Comparison of ENCODE assay signal across 10 cellular contexts in genomic region chr16:68644303-68644702, GRCh38. TPM values are rescaled to one million over a fixed set of nuclear protein-coding genes. Genes with fewer than 3 reads are reported as not detected.
DNase-seq lines count a peak whose midpoint lies in the region; ATAC-seq, FAIRE-seq and TF ChIP-seq lines count a peak whose summit lies in the region.
"Had no signal": no experiment of that assay in that cellular context is flagged by ENCODE, and none has a peak within 500 bp of the region (broad histone marks: within the 10 kb centered on the region; RNA-seq: fewer than 3 reads in every experiment).

No MANE protein-coding gene starts in this region.

- H3K27me3 ChIP-seq in DOHH2 (ENCODE audit: control insufficient read depth, low read length), result peaks cover 35% of the 10 kb centered on the region
- H3K27me3 ChIP-seq in endothelial cell of umbilical vein (ENCODE audit: control insufficient read depth in 2 of 2, insufficient read depth in 2 of 2, low read length in 2 of 2), result peaks cover 43 to 53% of the 10 kb centered on the region in 2 experiments
- H3K27me3 ChIP-seq in osteoblast (ENCODE audit: insufficient read depth, low read length), result peaks cover 65% of the 10 kb centered on the region
- peaks cover 56% of the 10 kb centered on the region for H3K27me3 ChIP-seq in BE2C
- peaks cover 46% of the 10 kb centered on the region for H3K27me3 ChIP-seq in upper lobe of right lung

- H3K27me3 Mint-ChIP-seq in activated T-helper 2 cell treated with anti-CD3 and anti-CD28 coated beads, Interferon-gamma antibody, Interleukin-2, Interleukin-4, amounts not matched to agents 10 μg/mL and 5 μg/mL and 100 μg/mL, durations not matched to agents 14 hours and 24 hours and 36 hours (ENCODE audit: low read depth), result peaks cover 58% of the 10 kb centered on the region

- H3K36me3 ChIP-seq in DOHH2 (ENCODE audit: control insufficient read depth, low read length) (no peaks in the 10 kb centered on the region), endothelial cell of umbilical vein (ENCODE audit: control insufficient read depth in 2 of 2, extremely low read depth in 1 of 2, insufficient read depth in 2 of 2, low read length in 2 of 2) (no peaks in the 10 kb centered on the region), osteoblast (ENCODE audit: insufficient read depth, low read length) (no peaks in the 10 kb centered on the region), BE2C (no peaks in the 10 kb centered on the region), upper lobe of right lung (no peaks in the 10 kb centered on the region)

- no peaks in the 10 kb centered on the region for H3K9me3 ChIP-seq in DOHH2 (ENCODE audit: control insufficient read depth, insufficient read depth, low read length)
- no peaks in the 10 kb centered on the region for H3K9me3 ChIP-seq in endothelial cell of umbilical vein (replicated peaks; ENCODE audit: control insufficient read depth, insufficient read depth, low read length)
- no peaks in the 10 kb centered on the region for H3K9me3 ChIP-seq in osteoblast (ENCODE audit: low read depth, low read length)
- no peaks in the 10 kb centered on the region for H3K9me3 ChIP-seq in BE2C
- H3K9me3 ChIP-seq in upper lobe of right lung, result no peaks in the 10 kb centered on the region

- no peaks in the 10 kb centered on the region for H3F3A ChIP-seq in DOHH2 (ENCODE audit: control insufficient read depth, insufficient read depth)

- POLR2A ChIA-PET in endothelial cell of umbilical vein (lab: Charles Lee), result no interaction called here

- no peaks in the 10 kb centered on the region for H3K36me3 Mint-ChIP-seq in activated T-helper 2 cell treated with anti-CD3 and anti-CD28 coated beads, Interferon-gamma antibody, Interleukin-2, Interleukin-4, amounts not matched to agents 10 μg/mL and 5 μg/mL and 100 μg/mL, durations not matched to agents 14 hours and 24 hours and 36 hours (ENCODE audit: low read depth)

- H3K4me1 ChIP-seq in DOHH2 (ENCODE audit: control insufficient read depth, low read length) (peaks cover 13% of the 10 kb centered on the region), endothelial cell of umbilical vein (ENCODE audit: control insufficient read depth, extremely low read depth, insufficient read depth, low read length) (no peaks in the 10 kb centered on the region), osteoblast (ENCODE audit: insufficient read depth, low read length) (peaks cover 8% of the 10 kb centered on the region), BE2C (no peaks in the 10 kb centered on the region), upper lobe of right lung (peaks cover 20% of the 10 kb centered on the region)

- H4K20me1 ChIP-seq in DOHH2 (ENCODE audit: control insufficient read depth, insufficient read depth, low read depth, low read length) (no peaks in the 10 kb centered on the region), endothelial cell of umbilical vein (replicated peaks; ENCODE audit: control insufficient read depth, extremely low read depth, insufficient read depth, low read length) (no peaks in the 10 kb centered on the region), osteoblast (ENCODE audit: insufficient read depth, low read length) (no peaks in the 10 kb centered on the region)

- FAIRE-seq in endothelial cell of umbilical vein (lab: Jason Lieb, UNC), result peak; percentile 4

- no peak overlapping the region for H2AFZ ChIP-seq in endothelial cell of umbilical vein (ENCODE audit: low read depth, low read length)
- H2AFZ ChIP-seq in osteoblast (ENCODE audit: low read length), result no peak overlapping the region

- peaks cover 2% of the 10 kb centered on the region for H3K4me1 Mint-ChIP-seq in activated T-helper 2 cell treated with anti-CD3 and anti-CD28 coated beads, Interferon-gamma antibody, Interleukin-2, Interleukin-4, amounts not matched to agents 10 μg/mL and 5 μg/mL and 100 μg/mL, durations not matched to agents 14 hours and 24 hours and 36 hours (ENCODE audit: low read depth)

- H3K79me2 ChIP-seq in DOHH2 (ENCODE audit: control insufficient read depth, low read length) (no peaks in the 10 kb centered on the region), endothelial cell of umbilical vein (ENCODE audit: control insufficient read depth, insufficient read depth, low read length) (no peaks in the 10 kb centered on the region), osteoblast (ENCODE audit: insufficient read depth, low read length) (no peaks in the 10 kb centered on the region)

- no peak for ATAC-seq in upper lobe of right lung

- H3K4me3 Mint-ChIP-seq in activated T-helper 2 cell treated with anti-CD3 and anti-CD28 coated beads, Interferon-gamma antibody, Interleukin-2, Interleukin-4, amounts not matched to agents 10 μg/mL and 5 μg/mL and 100 μg/mL, durations not matched to agents 14 hours and 24 hours and 36 hours (ENCODE audit: low read depth), result no peak overlapping the region

- no peak overlapping the region for H3K27ac ChIP-seq in DOHH2 (ENCODE audit: low read depth, low read length)
- H3K27ac ChIP-seq in endothelial cell of umbilical vein (ENCODE audit: insufficient read depth, low read depth, low read length), result no peak overlapping the region
- no peak overlapping the region for H3K27ac ChIP-seq in osteoblast (ENCODE audit: low read depth, low read length)
- no peak overlapping the region for H3K27ac ChIP-seq in upper lobe of right lung

- no peaks in the 10 kb centered on the region for H3K9me3 Mint-ChIP-seq in activated T-helper 2 cell treated with anti-CD3 and anti-CD28 coated beads, Interferon-gamma antibody, Interleukin-2, Interleukin-4, amounts not matched to agents 10 μg/mL and 5 μg/mL and 100 μg/mL, durations not matched to agents 14 hours and 24 hours and 36 hours

- BruUV-seq in endothelial cell of umbilical vein (replicated peaks; lab: Mats Ljungman, UMichigan), result no TSS peak

- H3K9me1 ChIP-seq in endothelial cell of umbilical vein (replicated peaks; ENCODE audit: control insufficient read depth, extremely low read depth, insufficient read depth, low read length), result no peaks in the 10 kb centered on the region

- H3K9me2 ChIP-seq in DOHH2 (replicated peaks; ENCODE audit: control insufficient read depth, low read length), result no peaks in the 10 kb centered on the region

- CTCF ChIA-PET in endothelial cell of umbilical vein (lab: Charles Lee), result no interaction called here

- no peak for TF ChIP-seq POLR2A in endothelial cell of umbilical vein (IDR thresholded peaks at IDR 0.05; ENCODE audit: low read depth, low read length)

- dilution Hi-C loops in endothelial cell of umbilical vein (cut with MboI; ENCODE audit: extremely low pct_ligation_motif_present, low sequenced_read_pairs), result no loop called here

- peak overlapping the region; percentile 30; the same call in 1 of the 2 replicates for H3K4me3 ChIP-seq in DOHH2 (ENCODE audit: low read length)
- no peak overlapping the region for H3K4me3 ChIP-seq in endothelial cell of umbilical vein (replicated peaks in 1 of 3; ENCODE audit: insufficient read depth in 1 of 3, low read depth in 1 of 3, low read length in 3 of 3)
- no peak overlapping the region for H3K4me3 ChIP-seq in osteoblast (ENCODE audit: insufficient read depth, low read length)
- H3K4me3 ChIP-seq in BE2C (ENCODE audit: low read depth, low read length), result no peak overlapping the region
- no peak overlapping the region for H3K4me3 ChIP-seq in upper lobe of right lung

- H3K27ac Mint-ChIP-seq in activated T-helper 2 cell treated with anti-CD3 and anti-CD28 coated beads, Interferon-gamma antibody, Interleukin-2, Interleukin-4, amounts not matched to agents 10 μg/mL and 5 μg/mL and 100 μg/mL, durations not matched to agents 14 hours and 24 hours and 36 hours, result no peak overlapping the region

- no peak overlapping the region for H3K9ac ChIP-seq in endothelial cell of umbilical vein (replicated peaks; ENCODE audit: extremely low read depth, insufficient read depth, low read length)

- TF ChIP-seq CTCF in DOHH2 (IDR thresholded peaks at IDR 0.05; ENCODE audit: low read depth, low read length, poor library complexity, severe bottlenecking) (no peak), endothelial cell of umbilical vein (IDR thresholded peaks at IDR 0.05; ENCODE audit: extremely low read depth in 1 of 2, insufficient read depth in 1 of 2, low read depth in 1 of 2, low read length in 2 of 2) (no peak), osteoblast (IDR thresholded peaks at IDR 0.05; ENCODE audit: extremely low read depth, low read depth, low read length) (no peak), BE2C (IDR thresholded peaks at IDR 0.05; ENCODE audit: low read depth, low read length) (no peak), upper lobe of right lung (IDR thresholded peaks at IDR 0.05) (no peak)

- peak; percentile 3 for DNase-seq in NCI-H2171 (lab: John Stamatoyannopoulos, UW)
- DNase-seq in endothelial cell of umbilical vein (ENCODE audit: low read depth, low spot score), result no peak
- DNase-seq in osteoblast (ENCODE audit: insufficient read length, low spot score, missing footprints), result no peak
- DNase-seq in NCI-H1694 treated with DMSO at 0.1 percent for 48 hours (lab: John Stamatoyannopoulos, UW), result no peak
- DNase-seq in BE2C, result no peak
- no peak for DNase-seq in upper lobe of right lung
- DNase-seq in activated T-helper 2 cell treated with anti-CD3 and anti-CD28 coated beads, Interferon-gamma antibody, Interleukin-2, Interleukin-4, amounts not matched to agents 10 μg/mL and 5 μg/mL and 100 μg/mL, durations not matched to agents 14 hours and 24 hours and 36 hours (ENCODE audit: low spot score), result no peak
- DNase-seq: KG1, occipital lobe had no signal

- H3K4me2 ChIP-seq in DOHH2 (ENCODE audit: low read length) (peak overlapping the region; percentile 40), endothelial cell of umbilical vein (ENCODE audit: insufficient read depth, low read length) (no peak overlapping the region), osteoblast (ENCODE audit: insufficient read depth, low read length) (peak overlapping the region; percentile 67)

- intact Hi-C loops in endothelial cell of umbilical vein (cut with micrococcal nuclease), result no loop called here
- intact Hi-C loops in upper lobe of right lung (cut with DNase I), result no loop called here
- intact Hi-C loops in activated T-helper 2 cell treated with anti-CD3 and anti-CD28 coated beads, Interferon-gamma antibody, Interleukin-2, Interleukin-4, amounts not matched to agents 10 μg/mL and 5 μg/mL and 100 μg/mL, durations not matched to agents 14 hours and 24 hours and 36 hours (cut with micrococcal nuclease), result no loop called here

RNA-seq across cellular contexts. Expression of gene CDH3, which starts 0.8 kb away (rescaled TPM):
- total RNA-seq in endothelial cell of umbilical vein (0.28 TPM in 1 of 2 replicates, not detected in the other), osteoblast (0.36 and 0.59 TPM in 2 replicates), upper lobe of right lung (9.6 TPM)
- polyA plus RNA-seq in endothelial cell of umbilical vein, result 0.03 TPM in 1 of 2 replicates, not detected in the other
- not detected in 2 replicates for polyA plus RNA-seq in endothelial cell of umbilical vein (2011; cell fraction: cytosol; rRNA removed)
- polyA plus RNA-seq in endothelial cell of umbilical vein (2011; cell fraction: nucleus; rRNA removed), result 0.18 TPM in 1 of 2 replicates, not detected in the other
- polyA plus RNA-seq in endothelial cell of umbilical vein (2012), result not detected in 2 replicates
- polyA minus RNA-seq in endothelial cell of umbilical vein, result not detected in 2 replicates
- not detected for polyA minus RNA-seq in endothelial cell of umbilical vein (2011; cell fraction: cytosol; rRNA and poly(A)+ RNA removed)
- polyA minus RNA-seq in endothelial cell of umbilical vein (2011; cell fraction: nucleus; rRNA and poly(A)+ RNA removed), result not detected in 2 replicates
- not detected for polyA plus RNA-seq in BE2C (2012; ENCODE audit: insufficient read depth, insufficient read length, low read depth)
- total RNA-seq in activated T-helper 2 cell treated with anti-CD3 and anti-CD28 coated beads, Interferon-gamma antibody, Interleukin-2, Interleukin-4, amounts not matched to agents 10 μg/mL and 5 μg/mL and 100 μg/mL, durations not matched to agents 14 hours and 24 hours and 36 hours, result 0.23 and 0.75 TPM in 2 replicates
